Comparison of ENCODE assay signal across 9 cellular contexts in the genomic region with DNA sequence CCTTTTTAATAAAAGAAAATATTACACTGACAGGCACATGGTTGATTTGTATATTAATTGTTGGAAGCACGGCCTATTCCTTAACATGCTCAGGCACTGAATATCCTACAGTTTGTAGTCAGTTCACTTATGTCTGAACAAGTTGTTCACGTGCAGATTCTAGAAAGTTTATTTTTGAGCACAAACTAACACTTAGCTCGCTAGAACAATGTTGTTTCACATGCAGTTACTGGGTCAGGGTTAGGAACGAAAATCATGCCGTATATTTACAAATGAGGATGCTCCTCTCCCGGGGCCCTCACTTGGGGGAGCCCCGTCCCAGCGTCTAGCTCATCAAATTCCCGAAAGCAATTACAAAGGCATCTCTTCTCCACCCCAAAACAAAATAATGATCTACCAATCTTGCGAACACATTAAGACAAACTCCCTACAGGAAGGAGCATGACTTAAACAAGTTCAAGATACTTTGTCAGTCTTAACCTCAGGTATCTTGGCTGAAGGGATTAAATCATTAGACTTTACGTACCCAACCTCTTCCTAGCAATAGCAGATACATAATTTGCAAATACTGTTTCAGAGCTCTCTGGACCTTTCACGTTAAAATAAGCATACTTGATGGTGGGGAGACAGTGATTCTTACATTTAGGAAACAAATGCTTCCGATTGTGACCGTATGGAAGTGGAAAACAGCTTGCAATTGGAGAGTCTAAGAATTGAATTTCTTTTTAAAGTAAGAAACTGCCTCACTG. TPM values are rescaled to one million over a fixed set of nuclear protein-coding genes. Genes with fewer than 3 reads are reported as not detected.
A peak's percentile ranks its signal among the peaks of the same experiment; 100 is the strongest.
DNase-seq lines count a peak whose midpoint lies in the region; ATAC-seq and TF ChIP-seq lines count a peak whose summit lies in the region.
"Had no signal": no experiment of that assay in that cellular context is flagged by ENCODE, and none has a peak within 500 bp of the region (broad histone marks: within the 10 kb centered on the region; RNA-seq: fewer than 3 reads in every experiment).

No MANE protein-coding gene starts in this region.

- no peaks in the 10 kb centered on the region for H3K36me3 Mint-ChIP-seq in mesothelial cell of epicardium
- H3K36me3 Mint-ChIP-seq in type B pancreatic cell = peaks cover 4% of the 10 kb centered on the region

- H3K27me3 ChIP-seq in cardiac muscle cell (peaks cover 30% of the 10 kb centered on the region), colonic mucosa (no peaks in the 10 kb centered on the region)

- H3K9me3 Mint-ChIP-seq in mesothelial cell of epicardium = no peaks in the 10 kb centered on the region
- H3K9me3 Mint-ChIP-seq in type B pancreatic cell = no peaks in the 10 kb centered on the region

- H3K27ac Mint-ChIP-seq in mesothelial cell of epicardium = no peak overlapping the region
- peak overlapping the region; percentile 77 for H3K27ac Mint-ChIP-seq in type B pancreatic cell

- peak overlapping the region in 1 of 2 donors; percentile 87 for H3K9ac ChIP-seq in colonic mucosa (ENCODE audit: low read depth in 2 of 2, low read length in 2 of 2)

- no peak for ATAC-seq in Right ventricle myocardium superior (ENCODE audit: poor library complexity)

- H3K4me3 ChIP-seq in cardiac muscle cell (peak overlapping the region; percentile 66), colonic mucosa (peak overlapping the region; percentile 64)

- H3K27me3 Mint-ChIP-seq in mesothelial cell of epicardium (ENCODE audit: low read depth) = peaks cover 39% of the 10 kb centered on the region
- peaks cover 41% of the 10 kb centered on the region for H3K27me3 Mint-ChIP-seq in type B pancreatic cell

- no peak for DNase-seq in cardiac muscle cell (ENCODE audit: low read depth in 1 of 2, low spot score in 1 of 2)
- no peak for DNase-seq in Right ventricle myocardium superior
- DNase-seq in colonic mucosa = no peak
- no peak for DNase-seq in mesothelial cell of epicardium (ENCODE audit: low spot score in 2 of 2, unreplicated experiment in 2 of 2)
- no peak for DNase-seq in type B pancreatic cell (ENCODE audit: extremely low spot score, unreplicated experiment)
- no peak for DNase-seq in CD1c-positive myeloid dendritic cell (ENCODE audit: extremely low spot score)
- DNase-seq in SK-N-DZ (ENCODE audit: low spot score) = no peak
- no peak for DNase-seq in germinal center (ENCODE audit: low spot score)
- DNase-seq: NCI-H1930 had no signal

- H3K4me1 Mint-ChIP-seq in mesothelial cell of epicardium = peaks cover 11% of the 10 kb centered on the region
- peaks cover 17% of the 10 kb centered on the region for H3K4me1 Mint-ChIP-seq in type B pancreatic cell (ENCODE audit: unreplicated experiment)

- no peaks in the 10 kb centered on the region for H3K9me3 ChIP-seq in cardiac muscle cell (ENCODE audit: low read depth)
- H3K9me3 ChIP-seq in colonic mucosa = no peaks in the 10 kb centered on the region

- H3K27ac ChIP-seq in cardiac muscle cell = no peak overlapping the region
- no peak overlapping the region for H3K27ac ChIP-seq in colonic mucosa

- H3K36me3 ChIP-seq in cardiac muscle cell (no peaks in the 10 kb centered on the region), colonic mucosa (no peaks in the 10 kb centered on the region)

- H3K4me3 Mint-ChIP-seq in mesothelial cell of epicardium (peak overlapping the region; percentile 68), type B pancreatic cell (peak overlapping the region; percentile 89)

- no peak for TF ChIP-seq CTCF in cardiac muscle cell (IDR thresholded peaks at IDR 0.05; ENCODE audit: low read depth, low read length)
- TF ChIP-seq CTCF in colonic mucosa (IDR thresholded peaks at IDR 0.05) = no peak
- TF ChIP-seq CTCF in mesothelial cell of epicardium (IDR thresholded peaks at IDR 0.05; ENCODE audit: unreplicated experiment) = no peak
- TF ChIP-seq CTCF in type B pancreatic cell (conservative IDR thresholded peaks at IDR 0.05) = no peak

- no peaks in the 10 kb centered on the region for H3K4me1 ChIP-seq in cardiac muscle cell (ENCODE audit: low read depth)
- peaks cover 4% of the 10 kb centered on the region for H3K4me1 ChIP-seq in colonic mucosa

- intact Hi-C loops in Right ventricle myocardium superior (cut with DNase I) (no loop called here), colonic mucosa (cut with DNase I) (loop anchor here (10.0 kb wide), 1 partner anchor 164 kb away; no protein-coding TSS in a partner anchor)

RNA-seq across cellular contexts. Expression of a gene that starts 1.5 kb away (rescaled TPM):
- total RNA-seq in cardiac muscle cell (8.8 and 13.8 TPM in 2 replicates), Right ventricle myocardium superior (2.1 TPM), colonic mucosa (10 to 100 TPM; 69.4 to 74.3 TPM), mesothelial cell of epicardium (15.1 to 15.5 TPM (median 15.5 TPM) in 3 replicates), type B pancreatic cell (ENCODE audit: low replicate concordance) (17.8 and 45.4 TPM in 2 replicates)
- polyA plus RNA-seq in cardiac muscle cell = 4.1 and 8.0 TPM in 2 replicates
- 2.5 TPM in 2 replicates for polyA plus RNA-seq in SK-N-DZ (2014; cell fraction: cytosol; rRNA removed)
- polyA plus RNA-seq in SK-N-DZ (2014; cell fraction: nucleus; rRNA removed) = 2.5 and 3.0 TPM in 2 replicates
